ENCODE assay signal across 1 cellular context in the genomic region with DNA sequence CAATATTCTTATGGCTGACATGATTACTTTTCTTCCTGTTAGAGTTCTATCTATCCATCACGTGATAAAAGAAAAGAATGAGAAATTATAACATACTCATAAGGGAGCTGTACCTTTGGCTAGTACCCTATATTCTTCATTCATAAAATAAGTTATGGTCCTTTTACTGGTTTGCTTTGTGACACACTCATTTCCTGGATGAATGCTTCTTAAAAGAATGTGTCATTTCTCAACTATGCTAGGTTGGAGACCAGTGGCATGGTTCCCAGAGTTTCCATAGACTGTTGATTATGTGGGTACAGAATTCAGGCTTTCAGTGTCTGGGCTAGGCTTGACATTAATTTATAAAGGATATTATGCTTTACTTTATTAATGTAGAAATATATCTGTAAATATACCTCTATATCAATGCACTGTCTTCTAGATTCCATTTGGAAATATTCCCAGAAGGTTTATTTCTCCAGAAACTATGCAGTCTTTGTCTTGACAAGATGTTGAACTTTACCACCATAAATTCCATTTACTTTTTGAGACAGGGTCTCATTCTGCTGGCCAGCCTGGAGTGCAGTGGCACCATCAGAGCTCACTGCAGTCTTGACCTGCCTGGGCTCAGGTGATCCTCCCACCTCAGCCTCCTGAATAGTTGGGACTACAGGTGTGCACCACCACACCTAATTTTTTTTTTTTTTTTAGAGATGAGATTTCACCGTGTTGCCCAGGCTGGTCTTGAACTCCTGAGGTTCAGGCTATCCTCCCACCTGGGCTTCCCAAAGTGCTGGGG.
TF ChIP-seq lines count a peak whose summit lies in the region.

No MANE protein-coding gene starts in this region.

TF ChIP-seq in SK-N-SH, 30 proteins besides CTCF, POLR2A, EP300 and RAD21 (continued from another document):
- TF ChIP-seq, protein P1, sequence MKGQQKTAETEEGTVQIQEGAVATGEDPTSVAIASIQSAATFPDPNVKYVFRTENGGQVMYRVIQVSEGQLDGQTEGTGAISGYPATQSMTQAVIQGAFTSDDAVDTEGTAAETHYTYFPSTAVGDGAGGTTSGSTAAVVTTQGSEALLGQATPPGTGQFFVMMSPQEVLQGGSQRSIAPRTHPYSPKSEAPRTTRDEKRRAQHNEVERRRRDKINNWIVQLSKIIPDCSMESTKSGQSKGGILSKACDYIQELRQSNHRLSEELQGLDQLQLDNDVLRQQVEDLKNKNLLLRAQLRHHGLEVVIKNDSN (IDR thresholded peaks at IDR 0.05; ENCODE audit: borderline replicate concordance, low read depth) = peak; percentile 85
- TF ChIP-seq, protein P2, sequence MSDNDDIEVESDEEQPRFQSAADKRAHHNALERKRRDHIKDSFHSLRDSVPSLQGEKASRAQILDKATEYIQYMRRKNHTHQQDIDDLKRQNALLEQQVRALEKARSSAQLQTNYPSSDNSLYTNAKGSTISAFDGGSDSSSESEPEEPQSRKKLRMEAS (IDR thresholded peaks at IDR 0.05; ENCODE audit: low read depth) = peak; percentile 60; the same call in 1 of the 2 replicates
- TF ChIP-seq ELF1 (IDR thresholded peaks at IDR 0.05) (0 out of 2 replicates have a peak, but pooled peaks have one; percentile 32), MXI1 (IDR thresholded peaks at IDR 0.05; ENCODE audit: low read depth, low read length) (no peak), FOSL2 (IDR thresholded peaks at IDR 0.05; ENCODE audit: borderline replicate concordance, low read depth) (peak; percentile 91), TEAD4 (IDR thresholded peaks at IDR 0.05; ENCODE audit: borderline replicate concordance, insufficient read depth) (peak; percentile 93)
- TF ChIP-seq, protein P3, sequence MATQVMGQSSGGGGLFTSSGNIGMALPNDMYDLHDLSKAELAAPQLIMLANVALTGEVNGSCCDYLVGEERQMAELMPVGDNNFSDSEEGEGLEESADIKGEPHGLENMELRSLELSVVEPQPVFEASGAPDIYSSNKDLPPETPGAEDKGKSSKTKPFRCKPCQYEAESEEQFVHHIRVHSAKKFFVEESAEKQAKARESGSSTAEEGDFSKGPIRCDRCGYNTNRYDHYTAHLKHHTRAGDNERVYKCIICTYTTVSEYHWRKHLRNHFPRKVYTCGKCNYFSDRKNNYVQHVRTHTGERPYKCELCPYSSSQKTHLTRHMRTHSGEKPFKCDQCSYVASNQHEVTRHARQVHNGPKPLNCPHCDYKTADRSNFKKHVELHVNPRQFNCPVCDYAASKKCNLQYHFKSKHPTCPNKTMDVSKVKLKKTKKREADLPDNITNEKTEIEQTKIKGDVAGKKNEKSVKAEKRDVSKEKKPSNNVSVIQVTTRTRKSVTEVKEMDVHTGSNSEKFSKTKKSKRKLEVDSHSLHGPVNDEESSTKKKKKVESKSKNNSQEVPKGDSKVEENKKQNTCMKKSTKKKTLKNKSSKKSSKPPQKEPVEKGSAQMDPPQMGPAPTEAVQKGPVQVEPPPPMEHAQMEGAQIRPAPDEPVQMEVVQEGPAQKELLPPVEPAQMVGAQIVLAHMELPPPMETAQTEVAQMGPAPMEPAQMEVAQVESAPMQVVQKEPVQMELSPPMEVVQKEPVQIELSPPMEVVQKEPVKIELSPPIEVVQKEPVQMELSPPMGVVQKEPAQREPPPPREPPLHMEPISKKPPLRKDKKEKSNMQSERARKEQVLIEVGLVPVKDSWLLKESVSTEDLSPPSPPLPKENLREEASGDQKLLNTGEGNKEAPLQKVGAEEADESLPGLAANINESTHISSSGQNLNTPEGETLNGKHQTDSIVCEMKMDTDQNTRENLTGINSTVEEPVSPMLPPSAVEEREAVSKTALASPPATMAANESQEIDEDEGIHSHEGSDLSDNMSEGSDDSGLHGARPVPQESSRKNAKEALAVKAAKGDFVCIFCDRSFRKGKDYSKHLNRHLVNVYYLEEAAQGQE (IDR thresholded peaks at IDR 0.05; ENCODE audit: low read depth, low read length) = peak; percentile 35; the same call in 1 of the 2 replicates
- TF ChIP-seq, protein P4, sequence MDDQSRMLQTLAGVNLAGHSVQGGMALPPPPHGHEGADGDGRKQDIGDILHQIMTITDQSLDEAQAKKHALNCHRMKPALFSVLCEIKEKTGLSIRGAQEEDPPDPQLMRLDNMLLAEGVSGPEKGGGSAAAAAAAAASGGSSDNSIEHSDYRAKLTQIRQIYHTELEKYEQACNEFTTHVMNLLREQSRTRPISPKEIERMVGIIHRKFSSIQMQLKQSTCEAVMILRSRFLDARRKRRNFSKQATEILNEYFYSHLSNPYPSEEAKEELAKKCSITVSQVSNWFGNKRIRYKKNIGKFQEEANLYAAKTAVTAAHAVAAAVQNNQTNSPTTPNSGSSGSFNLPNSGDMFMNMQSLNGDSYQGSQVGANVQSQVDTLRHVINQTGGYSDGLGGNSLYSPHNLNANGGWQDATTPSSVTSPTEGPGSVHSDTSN (IDR thresholded peaks at IDR 0.05) = peak; percentile 85
